12 cellular contexts compared by ENCODE assay signal in genomic region chr3:69203631-69204314, GRCh38.
A peak's percentile ranks its signal among the peaks of the same experiment; 100 is the strongest.
DNase-seq lines count a peak whose midpoint lies in the region; ATAC-seq lines count a peak whose summit lies in the region.
"Had no signal": no experiment of that assay in that cellular context is flagged by ENCODE, and none has a peak within 500 bp of the region (broad histone marks: within the 10 kb centered on the region; RNA-seq: fewer than 3 reads in every experiment).

No MANE protein-coding gene starts in this region.

- H3K4me3 Mint-ChIP-seq in T-helper 1 cell treated with Interleukin-12 subunit alpha and Interleukin-12 subunit beta and Interleukin-4 antibody, amounts not matched to agents 30 μg/mL and 1 μg/mL, for 36 hours: peak overlapping the region; percentile 40
- H3K4me3 Mint-ChIP-seq in T-helper 17 cell: no peak overlapping the region

- in situ Hi-C loops in KBM-7 (cut with MboI; ENCODE audit: low pct_unique_long_range_greater_than_20kb, low sequenced_read_pairs): no loop called here

- peaks cover 12% of the 10 kb centered on the region for H3K36me3 Mint-ChIP-seq in T-helper 1 cell treated with Interleukin-12 subunit alpha and Interleukin-12 subunit beta and Interleukin-4 antibody, amounts not matched to agents 30 μg/mL and 1 μg/mL, for 36 hours (ENCODE audit: low read depth)
- no peaks in the 10 kb centered on the region for H3K36me3 Mint-ChIP-seq in T-helper 17 cell (ENCODE audit: low read depth)

- ATAC-seq in HG02610 (IDR thresholded peaks at IDR 0.05; ENCODE audit: unreplicated experiment) (peak; percentile 6), T-helper 17 cell (no peak)

- H3K9me3 ChIP-seq in T-helper 17 cell (ENCODE audit: control insufficient read depth, low read length, poor library complexity, severe bottlenecking): no peaks in the 10 kb centered on the region
- H3K9me3 ChIP-seq: esophagus muscularis mucosa had no signal

- DNase-seq in T-helper 1 cell (no peak), T-helper 17 cell (no peak), midbrain (lab: John Stamatoyannopoulos, UW) (peak; percentile 36), DMS 273 treated with DMSO at 0.1 percent for 48 hours (lab: John Stamatoyannopoulos, UW) (no peak), KBM-7 (no peak)
- DNase-seq in stimulated activated CD4-positive, alpha-beta T cell treated with anti-CD3 and anti-CD28 coated beads, Interleukin-4, amount 100 ng/mL, for 4 hours: no peak
- DNase-seq: activated gamma-delta T cell treated with Interleukin-2 at 50 U/mL for 16 hours, mesendoderm, NCI-H1436 had no signal

- peaks cover 58% of the 10 kb centered on the region for H3K4me1 Mint-ChIP-seq in T-helper 1 cell treated with Interleukin-12 subunit alpha and Interleukin-12 subunit beta and Interleukin-4 antibody, amounts not matched to agents 30 μg/mL and 1 μg/mL, for 36 hours (ENCODE audit: low read depth)
- H3K4me1 Mint-ChIP-seq in T-helper 17 cell: peaks cover 10% of the 10 kb centered on the region

- no peaks in the 10 kb centered on the region for H3K9me3 Mint-ChIP-seq in T-helper 1 cell treated with Interleukin-12 subunit alpha and Interleukin-12 subunit beta and Interleukin-4 antibody, amounts not matched to agents 30 μg/mL and 1 μg/mL, for 36 hours

- no peaks in the 10 kb centered on the region for H3K27me3 Mint-ChIP-seq in T-helper 1 cell treated with Interleukin-12 subunit alpha and Interleukin-12 subunit beta and Interleukin-4 antibody, amounts not matched to agents 30 μg/mL and 1 μg/mL, for 36 hours (ENCODE audit: low read depth)
- no peaks in the 10 kb centered on the region for H3K27me3 Mint-ChIP-seq in T-helper 17 cell

- peak overlapping the region; percentile 88 for H3K27ac Mint-ChIP-seq in T-helper 1 cell treated with Interleukin-12 subunit alpha and Interleukin-12 subunit beta and Interleukin-4 antibody, amounts not matched to agents 30 μg/mL and 1 μg/mL, for 36 hours
- peak overlapping the region; percentile 83 for H3K27ac Mint-ChIP-seq in T-helper 17 cell
